23 cellular contexts compared by ENCODE assay signal in genomic region chrX:140053841-140054240, GRCh38.
"Had no signal": no experiment of that assay in that cellular context is flagged by ENCODE, and none has a peak within 500 bp of the region (broad histone marks: within the 10 kb centered on the region; RNA-seq: fewer than 3 reads in every experiment).

No MANE protein-coding gene starts in this region.

- H3K36me3 ChIP-seq: left ventricle myocardium inferior, ovary, right atrium auricular region, right lobe of liver, tibial nerve, uterus had no signal

- H3K27ac Mint-ChIP-seq: mesothelial cell of epicardium; naive B cell; natural killer cell; nephron progenitor cell; progenitor cell of endocrine pancreas; stimulated activated memory B cell treated with anti-CD40 and anti-IgM and Interleukin-4, amounts not matched to agents 10 μg/mL and 1 μg/mL and 100 μg/mL, for 72 hours; stimulated activated naive CD8-positive, alpha-beta T cell treated with anti-CD3 and anti-CD28 coated beads, Interleukin-15, amount 100 ng/mL, for 72 hours; type B pancreatic cell had no signal

- H3K4me3 Mint-ChIP-seq: mesothelial cell of epicardium; naive B cell; natural killer cell; nephron progenitor cell; stimulated activated memory B cell treated with anti-CD40 and anti-IgM and Interleukin-4, amounts not matched to agents 10 μg/mL and 1 μg/mL and 100 μg/mL, for 72 hours; stimulated activated naive CD8-positive, alpha-beta T cell treated with anti-CD3 and anti-CD28 coated beads, Interleukin-15, amount 100 ng/mL, for 72 hours; type B pancreatic cell had no signal

- H3K27me3 Mint-ChIP-seq: naive B cell; stimulated activated memory B cell treated with anti-CD40 and anti-IgM and Interleukin-4, amounts not matched to agents 10 μg/mL and 1 μg/mL and 100 μg/mL, for 72 hours had no signal

- H3K36me3 Mint-ChIP-seq: mesothelial cell of epicardium; naive B cell; natural killer cell; stimulated activated memory B cell treated with anti-CD40 and anti-IgM and Interleukin-4, amounts not matched to agents 10 μg/mL and 1 μg/mL and 100 μg/mL, for 72 hours; type B pancreatic cell had no signal

- H3K9me3 Mint-ChIP-seq: mesothelial cell of epicardium; naive B cell; natural killer cell; nephron progenitor cell; stimulated activated memory B cell treated with anti-CD40 and anti-IgM and Interleukin-4, amounts not matched to agents 10 μg/mL and 1 μg/mL and 100 μg/mL, for 72 hours; stimulated activated naive CD8-positive, alpha-beta T cell treated with anti-CD3 and anti-CD28 coated beads, Interleukin-15, amount 100 ng/mL, for 72 hours; type B pancreatic cell had no signal

- H3K4me3 ChIP-seq: left ventricle myocardium inferior, lung, ovary, right atrium auricular region, right lobe of liver, smooth muscle cell, tibial nerve, uterus had no signal

- DNase-seq: islet precursor cell; left ventricle myocardium inferior; naive B cell; natural killer cell; nephron progenitor cell; ovary; right lobe of liver; stimulated activated CD4-positive, alpha-beta T cell treated with anti-CD3 and anti-CD28 coated beads, Interleukin-1b, Interleukin-23, amount 100 ng/mL, for 48 hours; stimulated activated CD4-positive, alpha-beta T cell treated with anti-CD3 and anti-CD28 coated beads, Interleukin-2, amount 100 ng/mL, for 48 hours; stimulated activated CD4-positive, alpha-beta T cell treated with anti-CD3 and anti-CD28 coated beads, Interleukin-4, amount 100 ng/mL, for 4 hours; stimulated activated CD8-positive, alpha-beta memory T cell treated with anti-CD3 and anti-CD28 coated beads, Interleukin-4, amount 100 ng/mL, for 48 hours; stimulated activated naive CD4-positive, alpha-beta T cell treated with Interleukin-2 at 50 U/mL for 16 hours; stimulated activated naive CD8-positive, alpha-beta T cell treated with anti-CD3 and anti-CD28 coated beads, Interleukin-15, amount 100 ng/mL, for 72 hours; substantia nigra; uterus had no signal

- H3K27ac ChIP-seq: left ventricle myocardium inferior, ovary, right atrium auricular region, right lobe of liver, tibial nerve, uterus had no signal

- H3K9me3 ChIP-seq: left ventricle myocardium inferior, ovary, right atrium auricular region, right lobe of liver, tibial nerve, uterus had no signal

- ATAC-seq: natural killer cell; right lobe of liver; stimulated activated memory B cell treated with anti-CD40 and anti-IgM and Interleukin-4, amounts not matched to agents 10 μg/mL and 1 μg/mL and 100 μg/mL, for 72 hours; stimulated activated naive CD8-positive, alpha-beta T cell treated with anti-CD3 and anti-CD28 coated beads, Interleukin-15, amount 100 ng/mL, for 72 hours had no signal

- H3K27me3 ChIP-seq: ovary, right atrium auricular region, right lobe of liver, uterus had no signal

- H3K4me2 ChIP-seq: smooth muscle cell had no signal

- H3K4me1 Mint-ChIP-seq: mesothelial cell of epicardium; stimulated activated memory B cell treated with anti-CD40 and anti-IgM and Interleukin-4, amounts not matched to agents 10 μg/mL and 1 μg/mL and 100 μg/mL, for 72 hours had no signal

- H3K4me1 ChIP-seq: left ventricle myocardium inferior, right atrium auricular region, right lobe of liver, tibial nerve, uterus had no signal
